ENCODE assay signal across 8 cellular contexts in the genomic region with DNA sequence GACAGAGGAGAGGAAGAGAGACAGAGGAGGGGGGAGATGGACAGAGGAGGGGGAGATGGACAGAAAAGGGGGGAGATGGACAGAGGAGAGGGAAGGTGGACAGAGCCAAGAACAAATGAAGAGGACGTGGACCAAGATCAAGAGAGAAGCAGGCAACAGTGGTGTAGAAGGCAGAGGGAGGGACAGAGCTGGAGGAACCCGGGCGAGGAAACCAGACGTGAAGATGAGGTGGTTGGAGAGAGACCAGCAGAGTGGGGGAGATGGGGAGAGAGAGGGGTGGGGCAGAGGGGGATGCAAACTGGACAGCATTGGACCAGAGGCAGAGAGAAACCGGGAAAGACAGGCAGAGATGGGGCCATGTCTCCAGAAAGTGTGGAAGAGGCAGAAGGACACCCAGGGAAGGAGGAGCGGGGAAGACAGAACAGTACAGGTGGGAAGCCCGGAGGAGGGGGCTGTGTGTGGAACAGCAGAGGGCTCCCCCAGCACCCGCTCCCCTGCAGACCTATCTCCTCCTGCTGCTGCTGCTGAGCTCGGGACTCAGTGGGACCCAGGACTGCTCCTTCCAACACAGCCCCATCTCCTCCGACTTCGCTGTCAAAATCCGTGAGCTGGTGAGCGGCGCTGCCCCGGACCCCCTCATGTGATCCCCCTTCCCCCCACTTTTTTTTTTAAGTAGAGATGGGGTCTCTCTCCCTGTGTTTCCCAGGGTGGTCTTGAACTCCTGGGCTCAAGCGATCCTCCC. TPM values are rescaled to one million over a fixed set of nuclear protein-coding genes. Genes with fewer than 3 reads are reported as not detected.
DNase-seq lines count a peak whose midpoint lies in the region; ATAC-seq and TF ChIP-seq lines count a peak whose summit lies in the region.
"Had no signal": no experiment of that assay in that cellular context is flagged by ENCODE, and none has a peak within 500 bp of the region (broad histone marks: within the 10 kb centered on the region; RNA-seq: fewer than 3 reads in every experiment).

No MANE protein-coding gene starts in this region.

- TF ChIP-seq POLR2A in Peyer's patch (IDR thresholded peaks at IDR 0.05) (no peak), esophagus squamous epithelium (IDR thresholded peaks at IDR 0.05) (no peak)

- H3K9me3 ChIP-seq in Peyer's patch: no peaks in the 10 kb centered on the region
- H3K9me3 ChIP-seq in esophagus squamous epithelium: no peaks in the 10 kb centered on the region
- H3K9me3 ChIP-seq in aorta (ENCODE audit: control insufficient read depth, low read length): no peaks in the 10 kb centered on the region
- H3K9me3 ChIP-seq: SJSA1 had no signal

- peak; percentile 1 for DNase-seq in GM12865 (ENCODE audit: low read depth)
- DNase-seq in Peyer's patch: no peak
- no peak for DNase-seq in esophagus squamous epithelium (lab: John Stamatoyannopoulos, UW)
- no peak for DNase-seq in stimulated activated effector memory CD8-positive, alpha-beta T cell treated with anti-CD3 and anti-CD28 coated beads, Interleukin-12 subunit alpha, Interleukin-12 subunit beta, amount 100 ng/mL, for 72 hours (ENCODE audit: low spot score in 2 of 2)
- DNase-seq in aorta: no peak
- no peak for DNase-seq in NCI-H187 treated with DMSO at 0.1 percent for 48 hours (lab: John Stamatoyannopoulos, UW)

- peak overlapping the region; percentile 88 for H3K4me3 Mint-ChIP-seq in stimulated activated effector memory CD8-positive, alpha-beta T cell treated with anti-CD3 and anti-CD28 coated beads, Interleukin-12 subunit alpha, Interleukin-12 subunit beta, amount 100 ng/mL, for 72 hours

- ATAC-seq in stimulated activated effector memory CD8-positive, alpha-beta T cell treated with anti-CD3 and anti-CD28 coated beads, Interleukin-12 subunit alpha, Interleukin-12 subunit beta, amount 100 ng/mL, for 72 hours: no peak
- ATAC-seq in GM21367 (IDR thresholded peaks at IDR 0.05; ENCODE audit: unreplicated experiment) (no peak), aorta (ENCODE audit: low FRiP score) (no peak)

- H3K4me1 ChIP-seq in Peyer's patch (peaks cover 0 to 17% (median 13%) of the 10 kb centered on the region in 4 donors), esophagus squamous epithelium (peaks cover 5 to 50% (median 19%) of the 10 kb centered on the region in 3 donors), aorta (ENCODE audit: control insufficient read depth in 1 of 2, insufficient read depth in 2 of 2, low read length in 2 of 2) (no peaks in the 10 kb centered on the region)

- H3K4me3 ChIP-seq in GM12865 (ENCODE audit: low read depth, low read length) (no peak overlapping the region), Peyer's patch (peak overlapping the region in 3 of 4 donors; percentile 10 to 66 (median 62)), esophagus squamous epithelium (peak overlapping the region in 2 of 4 donors; percentile 82 to 90), aorta (ENCODE audit: low read length in 2 of 2) (no peak overlapping the region)

- TF ChIP-seq CTCF in GM12865 (IDR thresholded peaks at IDR 0.05; ENCODE audit: insufficient read depth, low read depth, low read length, missing control alignments) (no peak), Peyer's patch (IDR thresholded peaks at IDR 0.05) (no peak), esophagus squamous epithelium (IDR thresholded peaks at IDR 0.05) (no peak)

- intact Hi-C loops in esophagus squamous epithelium (cut with DNase I): no loop called here
- intact Hi-C loops in aorta (cut with DNase I): loop anchor here in 1 of 2 donors (2.0 kb wide), 1 partner anchor 71 kb away; no protein-coding TSS in a partner anchor

- H3K36me3 Mint-ChIP-seq in stimulated activated effector memory CD8-positive, alpha-beta T cell treated with anti-CD3 and anti-CD28 coated beads, Interleukin-12 subunit alpha, Interleukin-12 subunit beta, amount 100 ng/mL, for 72 hours: peaks cover 66% of the 10 kb centered on the region

- peaks cover 50% of the 10 kb centered on the region for H3K4me1 Mint-ChIP-seq in stimulated activated effector memory CD8-positive, alpha-beta T cell treated with anti-CD3 and anti-CD28 coated beads, Interleukin-12 subunit alpha, Interleukin-12 subunit beta, amount 100 ng/mL, for 72 hours

- H3K36me3 ChIP-seq in Peyer's patch (no peaks in the 10 kb centered on the region), esophagus squamous epithelium (no peaks in the 10 kb centered on the region), aorta (ENCODE audit: control insufficient read depth in 1 of 2, insufficient read depth in 2 of 2, low read length in 1 of 2) (no peaks in the 10 kb centered on the region)
- H3K36me3 ChIP-seq: SJSA1 had no signal

- H3K9me3 Mint-ChIP-seq in stimulated activated effector memory CD8-positive, alpha-beta T cell treated with anti-CD3 and anti-CD28 coated beads, Interleukin-12 subunit alpha, Interleukin-12 subunit beta, amount 100 ng/mL, for 72 hours: no peaks in the 10 kb centered on the region

- H3K27ac Mint-ChIP-seq in stimulated activated effector memory CD8-positive, alpha-beta T cell treated with anti-CD3 and anti-CD28 coated beads, Interleukin-12 subunit alpha, Interleukin-12 subunit beta, amount 100 ng/mL, for 72 hours: peak overlapping the region; percentile 96

- 64 to 69% methylated on average over 15 of the region's 16 CpGs for WGBS in esophagus squamous epithelium, 2 donors
- WGBS in aorta, 2 donors: 65 to 69% methylated on average over 16 of the region's 16 CpGs

- H3K27me3 ChIP-seq in Peyer's patch (no peaks in the 10 kb centered on the region), esophagus squamous epithelium (no peaks in the 10 kb centered on the region), aorta (ENCODE audit: control insufficient read depth in 1 of 2, insufficient read depth in 2 of 2, low read length in 1 of 2) (no peaks in the 10 kb centered on the region)
- H3K27me3 ChIP-seq: SJSA1 had no signal

- H3K27ac ChIP-seq in Peyer's patch: peak overlapping the region; percentile 81 to 91 (median 86)
- peak overlapping the region; percentile 91 to 95 (median 92) for H3K27ac ChIP-seq in esophagus squamous epithelium
- H3K27ac ChIP-seq in aorta (ENCODE audit: low read depth in 1 of 2, low read length in 2 of 2): no peak overlapping the region

RNA-seq across cellular contexts. Expression of gene FLT3LG, which starts 1.3 kb away (rescaled TPM):
- total RNA-seq in Peyer's patch (10 to 100 TPM in 1 of 4 donors, 1 to 10 TPM in 3; 2.8 to 22.3 (median 5.0) TPM), esophagus squamous epithelium (1 to 10 TPM in 3 of 4 donors, under 1 TPM in 1; 0.75 to 4.2 (median 2.7) TPM), aorta (10 to 100 TPM in 1 of 2 donors, 1 to 10 TPM in 1; 6.3 to 17.6 TPM)
- polyA plus RNA-seq in aorta: 10 to 100 TPM; 15.9 to 36.0 TPM

RNA-seq across cellular contexts. Expression of gene RPL13A, which starts 12.0 kb away (rescaled TPM):
- total RNA-seq in Peyer's patch (1,000 to 10,000 TPM; 1,523 to 3,539 (median 1,798) TPM), esophagus squamous epithelium (1,000 to 10,000 TPM; 1,642 to 4,119 (median 2,165) TPM), aorta (1,000 to 10,000 TPM; 1,716 to 1,917 TPM)
- 1,000 to 10,000 TPM; 3,431 to 4,797 TPM for polyA plus RNA-seq in aorta

RNA-seq across cellular contexts. Expression of gene RPS11, which starts 20.9 kb away (rescaled TPM):
- total RNA-seq in Peyer's patch: 1,000 to 10,000 TPM; 1,400 to 3,556 (median 1,785) TPM
- total RNA-seq in esophagus squamous epithelium: 1,000 to 10,000 TPM; 2,317 to 5,784 (median 3,336) TPM
- 1,000 to 10,000 TPM; 1,366 to 1,509 TPM for total RNA-seq in aorta
- polyA plus RNA-seq in aorta: 1,000 to 10,000 TPM; 4,943 to 7,722 TPM

RNA-seq across cellular contexts. Expression of gene ALDH16A1, which starts 22.3 kb away (rescaled TPM):
- total RNA-seq in Peyer's patch (10 to 100 TPM; 33.8 to 53.6 (median 49.1) TPM), esophagus squamous epithelium (10 to 100 TPM; 35.9 to 56.5 (median 39.0) TPM), aorta (10 to 100 TPM; 17.1 to 23.7 TPM)
- polyA plus RNA-seq in aorta: 10 to 100 TPM in 1 of 2 donors, 1 to 10 TPM in 1; 4.8 to 62.4 TPM

RNA-seq across cellular contexts. Expression of gene PIH1D1, which starts 23.7 kb away (rescaled TPM):
- total RNA-seq in Peyer's patch: 100 to 1,000 TPM in 3 of 4 donors, 10 to 100 TPM in 1; 96.2 to 229 (median 115) TPM
- total RNA-seq in esophagus squamous epithelium: 10 to 100 TPM; 54.4 to 91.2 (median 67.2) TPM
- total RNA-seq in aorta: 10 to 100 TPM; 45.0 to 74.7 TPM
- polyA plus RNA-seq in aorta: 100 to 1,000 TPM in 1 of 2 donors, 10 to 100 TPM in 1; 53.7 to 124 TPM

Comparison
In these comparisons a context has a peak if more than half of its experiments do, and no peak if none do; other contexts are left out.
1. H3K4me3 ChIP-seq: peak in Peyer's patch (3 of 4); none in GM12865 (single experiment) and aorta (0 of 2).
2. H3K27ac ChIP-seq: peak in Peyer's patch (4 of 4) and esophagus squamous epithelium (4 of 4); none in aorta (0 of 2).